ENCODE assay signal across 26 cellular contexts in the genomic region with DNA sequence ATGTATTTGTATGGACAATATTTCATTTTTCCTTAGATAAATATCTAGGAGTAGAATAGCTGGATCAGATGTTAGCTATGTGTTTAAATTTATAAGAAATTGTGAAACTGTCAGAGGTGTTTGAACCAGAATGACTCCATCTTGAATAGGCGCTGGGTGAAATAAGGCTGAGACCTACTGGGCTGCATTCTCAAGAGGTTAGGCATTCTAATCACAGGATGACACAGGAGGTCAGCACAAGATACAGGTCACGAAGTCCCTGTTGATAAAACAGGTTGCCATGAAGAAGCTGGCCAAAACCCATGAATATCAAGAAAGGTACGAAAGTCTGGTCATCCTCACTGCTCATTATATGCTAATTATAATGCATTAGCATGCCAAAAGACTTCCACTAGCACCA.
"Had no signal": no experiment of that assay in that cellular context is flagged by ENCODE, and none has a peak within 500 bp of the region (broad histone marks: within the 10 kb centered on the region; RNA-seq: fewer than 3 reads in every experiment).

No MANE protein-coding gene starts in this region.

- FAIRE-seq: endometrium had no signal

- H3K27me3 Mint-ChIP-seq: dendritic cell treated with granulocyte-macrophage colony-stimulating factor and Interleukin-4, amounts not matched to agents 40 ng/mL and 50 ng/mL, for 4 days; effector memory CD8-positive, alpha-beta T cell had no signal

- H3K36me3 ChIP-seq: colonic mucosa, esophagus muscularis mucosa, esophagus squamous epithelium, gastrocnemius medialis, gastroesophageal sphincter, heart left ventricle, heart right ventricle had no signal

- H3K9me3 ChIP-seq: colonic mucosa, esophagus muscularis mucosa, esophagus squamous epithelium, gastrocnemius medialis, gastroesophageal sphincter, heart left ventricle, heart right ventricle had no signal

- ATAC-seq: effector memory CD8-positive, alpha-beta T cell; esophagus mucosa; foreskin keratinocyte; gastrocnemius medialis; gastroesophageal sphincter; heart left ventricle; heart right ventricle had no signal

- H3K4me3 ChIP-seq: colonic mucosa, coronary artery, dorsolateral prefrontal cortex, esophagus muscularis mucosa, esophagus squamous epithelium, gastrocnemius medialis, gastroesophageal sphincter, heart left ventricle, heart right ventricle had no signal

- H3K27ac ChIP-seq: colonic mucosa, coronary artery, dorsolateral prefrontal cortex, epithelial cell of prostate, esophagus muscularis mucosa, esophagus squamous epithelium, foreskin keratinocyte, gastrocnemius medialis, gastroesophageal sphincter, heart left ventricle, heart right ventricle had no signal

- H3K4me1 ChIP-seq: colonic mucosa, esophagus muscularis mucosa, esophagus squamous epithelium, foreskin keratinocyte, gastrocnemius medialis, gastroesophageal sphincter, heart left ventricle, heart right ventricle had no signal

- DNase-seq: colonic mucosa; cortex of kidney; dermis blood vessel endothelial cell; dorsolateral prefrontal cortex; effector CD4-positive, alpha-beta T cell; effector CD8-positive, alpha-beta T cell; effector memory CD4-positive, alpha-beta T cell; effector memory CD8-positive, alpha-beta T cell; endodermal cell; erythroblast; esophagus squamous epithelium; foreskin fibroblast; foreskin keratinocyte; foreskin melanocyte; gastrocnemius medialis; glutamatergic neuron; head of caudate nucleus; heart left ventricle; heart right ventricle had no signal

- H3K4me3 Mint-ChIP-seq: dendritic cell treated with granulocyte-macrophage colony-stimulating factor and Interleukin-4, amounts not matched to agents 40 ng/mL and 50 ng/mL, for 4 days; effector memory CD8-positive, alpha-beta T cell; endodermal cell had no signal

- H3K9me3 Mint-ChIP-seq: dendritic cell treated with granulocyte-macrophage colony-stimulating factor and Interleukin-4, amounts not matched to agents 40 ng/mL and 50 ng/mL, for 4 days; effector memory CD8-positive, alpha-beta T cell had no signal

- H3K4me1 Mint-ChIP-seq: endodermal cell had no signal

- H3K27ac Mint-ChIP-seq: dendritic cell treated with granulocyte-macrophage colony-stimulating factor and Interleukin-4, amounts not matched to agents 40 ng/mL and 50 ng/mL, for 4 days; effector memory CD8-positive, alpha-beta T cell; endodermal cell had no signal

- H3K27me3 ChIP-seq: colonic mucosa, esophagus muscularis mucosa, esophagus squamous epithelium, foreskin keratinocyte, gastrocnemius medialis, gastroesophageal sphincter, heart left ventricle had no signal
